ENCODE assay signal across 8 cellular contexts in the genomic region with DNA sequence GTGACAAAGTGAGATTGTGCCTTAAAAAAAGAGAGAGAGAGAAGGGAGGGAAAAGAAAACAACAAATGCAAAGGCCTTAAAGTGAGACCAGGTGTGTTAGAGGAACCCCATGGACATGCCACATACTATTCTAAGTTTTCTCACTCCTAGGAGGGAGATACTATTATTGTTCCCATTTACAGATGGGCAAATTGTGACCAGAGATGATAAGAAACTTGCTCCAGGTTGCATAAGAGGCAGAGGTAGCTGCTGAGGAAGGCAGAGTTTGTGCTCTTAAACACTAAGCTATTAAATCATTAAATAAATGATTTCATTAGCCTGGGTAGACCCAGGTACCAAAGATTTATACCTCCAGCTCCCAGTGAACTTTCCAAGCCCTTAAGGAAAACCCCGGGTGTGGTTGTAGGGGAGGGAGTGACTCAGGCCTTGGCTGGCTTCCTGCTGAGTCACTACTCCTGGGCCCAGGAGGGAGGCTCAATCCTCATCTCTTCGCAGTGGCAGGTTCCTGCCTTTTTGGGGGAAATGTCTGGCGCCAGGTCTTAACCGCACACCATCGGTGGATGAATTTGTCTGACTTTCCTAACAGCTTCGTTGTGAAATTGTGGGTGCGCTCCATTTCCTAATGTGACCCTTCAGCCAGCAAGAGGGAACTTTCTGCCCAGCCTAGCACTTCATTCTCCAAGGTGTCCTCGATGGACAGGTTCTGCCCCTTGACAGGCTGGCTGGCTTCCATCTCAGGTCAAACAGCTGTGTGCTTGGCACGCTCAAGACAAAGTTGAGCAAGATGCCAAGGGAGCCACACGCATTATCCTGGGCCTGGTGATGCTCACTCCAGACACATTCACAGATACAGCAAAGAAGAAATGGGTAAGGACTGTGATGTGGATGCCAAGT.
DNase-seq lines count a peak whose midpoint lies in the region; ATAC-seq lines count a peak whose summit lies in the region.

No MANE protein-coding gene starts in this region.

- peak; percentile 83 for ATAC-seq in activated naive CD8-positive, alpha-beta T cell treated with anti-CD3 and anti-CD28 coated beads, Interleukin-2, amount 50 U/mL, for 24 hours
- ATAC-seq in HG03457 (IDR thresholded peaks at IDR 0.05; ENCODE audit: unreplicated experiment): no peak

- no peaks in the 10 kb centered on the region for H3K9me3 Mint-ChIP-seq in activated naive CD8-positive, alpha-beta T cell treated with anti-CD3 and anti-CD28 coated beads, Interleukin-2, amount 50 U/mL, for 24 hours

- H3K4me3 Mint-ChIP-seq in activated naive CD8-positive, alpha-beta T cell treated with anti-CD3 and anti-CD28 coated beads, Interleukin-2, amount 50 U/mL, for 24 hours: no peak overlapping the region

- no peaks in the 10 kb centered on the region for H3K36me3 Mint-ChIP-seq in activated naive CD8-positive, alpha-beta T cell treated with anti-CD3 and anti-CD28 coated beads, Interleukin-2, amount 50 U/mL, for 24 hours (ENCODE audit: low read depth)

- no peaks in the 10 kb centered on the region for H3K27me3 Mint-ChIP-seq in activated naive CD8-positive, alpha-beta T cell treated with anti-CD3 and anti-CD28 coated beads, Interleukin-2, amount 50 U/mL, for 24 hours

- H3K27ac Mint-ChIP-seq in activated naive CD8-positive, alpha-beta T cell treated with anti-CD3 and anti-CD28 coated beads, Interleukin-2, amount 50 U/mL, for 24 hours: peak overlapping the region; percentile 54

- DNase-seq in DMS79 treated with DMSO at 0.1 percent for 48 hours (lab: John Stamatoyannopoulos, UW): peak; percentile 97
- peak; percentile 24 for DNase-seq in NCI-H446 treated with DMSO at 0.1 percent for 48 hours (lab: John Stamatoyannopoulos, UW)
- DNase-seq in activated naive CD8-positive, alpha-beta T cell treated with anti-CD3 and anti-CD28 coated beads, Interleukin-2, amount 50 U/mL, for 24 hours: peak; percentile 41
- peak; percentile 94 for DNase-seq in hepatic stellate cell (ENCODE audit: low spot score)
- DNase-seq in stimulated activated CD4-positive, alpha-beta T cell treated with anti-CD3 and anti-CD28 coated beads, Interleukin-2, amount 100 ng/mL, for 24 hours: peak; percentile 36 to 39
- DNase-seq in COLO668 (lab: John Stamatoyannopoulos, UW; ENCODE audit: unreplicated experiment): no peak
- no peak for DNase-seq in putamen (ENCODE audit: low spot score)

- peaks cover 51% of the 10 kb centered on the region for H3K4me1 Mint-ChIP-seq in activated naive CD8-positive, alpha-beta T cell treated with anti-CD3 and anti-CD28 coated beads, Interleukin-2, amount 50 U/mL, for 24 hours

Comparison
In these comparisons a context has a peak if more than half of its experiments do, and no peak if none do; other contexts are left out.
1. DNase-seq: peak in DMS79 treated with DMSO at 0.1 percent for 48 hours (single experiment), NCI-H446 treated with DMSO at 0.1 percent for 48 hours (single experiment), activated naive CD8-positive, alpha-beta T cell treated with anti-CD3 and anti-CD28 coated beads, Interleukin-2, amount 50 U/mL, for 24 hours (single experiment), hepatic stellate cell (single experiment) and stimulated activated CD4-positive, alpha-beta T cell treated with anti-CD3 and anti-CD28 coated beads, Interleukin-2, amount 100 ng/mL, for 24 hours (2 of 2); none in COLO668 (single experiment) and putamen (single experiment).